Comparison of ENCODE assay signal across 1 cellular context in genomic region chr3:133418361-133418760, GRCh38.
TF ChIP-seq lines count a peak whose summit lies in the region.

No MANE protein-coding gene starts in this region.

TF ChIP-seq in IMR-90, 13 proteins besides CTCF, POLR2A, EP300 and RAD21:
- TF ChIP-seq USF2 (IDR thresholded peaks at IDR 0.05; ENCODE audit: low read depth, low read length): no peak
- TF ChIP-seq SMC3 (IDR thresholded peaks at IDR 0.05; ENCODE audit: low read depth, low read length): no peak
- TF ChIP-seq CEBPB (IDR thresholded peaks at IDR 0.05; ENCODE audit: low read depth, low read length): no peak
- no peak for TF ChIP-seq CHD1 (IDR thresholded peaks at IDR 0.05; ENCODE audit: low read depth, low read length)
- TF ChIP-seq RFX5 (IDR thresholded peaks at IDR 0.05; ENCODE audit: low read depth, low read length): no peak
- TF ChIP-seq MAZ (IDR thresholded peaks at IDR 0.05; ENCODE audit: borderline replicate concordance, low read depth, low read length): no peak
- no peak for TF ChIP-seq FOS (IDR thresholded peaks at IDR 0.05; ENCODE audit: low read depth, low read length)
- no peak for TF ChIP-seq ELK1 (IDR thresholded peaks at IDR 0.05; ENCODE audit: borderline replicate concordance, low read depth, low read length)
- no peak for TF ChIP-seq BHLHE40 (IDR thresholded peaks at IDR 0.05; ENCODE audit: low read depth, low read length)
- no peak for TF ChIP-seq RCOR1 (IDR thresholded peaks at IDR 0.05; ENCODE audit: insufficient replicate concordance, low read length)
- TF ChIP-seq MXI1 (IDR thresholded peaks at IDR 0.05; ENCODE audit: borderline replicate concordance, low read depth, low read length): no peak
- no peak for TF ChIP-seq MAFK (IDR thresholded peaks at IDR 0.05; ENCODE audit: low read depth, low read length)
